In the genomic region with DNA sequence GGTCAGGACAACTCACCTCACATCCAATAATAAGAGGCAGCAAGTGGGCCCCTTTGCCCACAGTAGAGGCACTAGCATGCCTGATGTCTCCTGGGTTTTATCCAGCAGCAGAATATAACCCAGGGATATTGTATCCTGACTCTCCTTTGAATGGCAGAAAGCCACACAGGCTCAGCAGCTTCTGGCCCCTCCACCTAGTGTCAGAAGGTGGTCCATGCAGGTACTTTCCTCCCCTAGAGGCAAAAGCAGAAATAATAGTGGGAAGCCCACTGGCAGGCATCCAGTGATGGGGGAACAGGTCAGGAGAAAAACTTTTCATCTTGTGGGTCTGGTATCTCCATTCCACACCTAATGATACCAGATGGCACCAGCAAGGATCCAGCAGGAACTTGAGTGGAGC, we compare ENCODE assay signal across 1 cellular context.
TF ChIP-seq lines count a peak whose summit lies in the region.

No MANE protein-coding gene starts in this region.

TF ChIP-seq in H1, 55 proteins besides CTCF, POLR2A, EP300 and RAD21 (continued from another document):
- TF ChIP-seq ASH2L (IDR thresholded peaks at IDR 0.05; ENCODE audit: low read length) = no peak
- TF ChIP-seq SP1 (IDR thresholded peaks at IDR 0.05; ENCODE audit: low read depth, low read length) = no peak
- no peak for TF ChIP-seq NRF1 (IDR thresholded peaks at IDR 0.05; ENCODE audit: low read depth, low read length)
- TF ChIP-seq HDAC2 (IDR thresholded peaks at IDR 0.05; ENCODE audit: borderline replicate concordance in 1 of 2, low read depth in 2 of 2, low read length in 2 of 2) = no peak
